1 cellular context compared by ENCODE assay signal in genomic region chr1:111474106-111474505, GRCh38.
TF ChIP-seq lines count a peak whose summit lies in the region.

No MANE protein-coding gene starts in this region.

TF ChIP-seq in endothelial cell of umbilical vein, 7 proteins besides CTCF, POLR2A, EP300 and RAD21:
- TF ChIP-seq GATA2 (IDR thresholded peaks at IDR 0.05; ENCODE audit: insufficient read depth, insufficient read length, low read depth, low read length), result no peak
- TF ChIP-seq FOS (IDR thresholded peaks at IDR 0.05; ENCODE audit: borderline replicate concordance, insufficient read depth, low read length), result no peak
- no peak for TF ChIP-seq EZH2 (IDR thresholded peaks at IDR 0.05; ENCODE audit: borderline replicate concordance, low read depth, low read length, severe bottlenecking)
- no peak for TF ChIP-seq MAX (IDR thresholded peaks at IDR 0.05; ENCODE audit: insufficient read depth, insufficient read length)
- no peak for TF ChIP-seq MYC (IDR thresholded peaks at IDR 0.05; ENCODE audit: low read depth, low read length)
- no peak for TF ChIP-seq JUN (IDR thresholded peaks at IDR 0.05; ENCODE audit: borderline replicate concordance, insufficient read depth, insufficient read length, low read depth)
- TF ChIP-seq POLR2AphosphoS5 (IDR thresholded peaks at IDR 0.05; ENCODE audit: insufficient read depth, low read depth, low read length), result no peak
